Comparison of ENCODE assay signal across 18 cellular contexts in genomic region chr3:96700322-96701315, GRCh38.
A peak's percentile ranks its signal among the peaks of the same experiment; 100 is the strongest.
DNase-seq lines count a peak whose midpoint lies in the region; ATAC-seq, FAIRE-seq and TF ChIP-seq lines count a peak whose summit lies in the region.
"Had no signal": no experiment of that assay in that cellular context is flagged by ENCODE, and none has a peak within 500 bp of the region (broad histone marks: within the 10 kb centered on the region; RNA-seq: fewer than 3 reads in every experiment).

No MANE protein-coding gene starts in this region.

- no peak overlapping the region for H3K4me3 Mint-ChIP-seq in natural killer cell
- H3K4me3 Mint-ChIP-seq: activated CD8-positive, alpha-beta memory T cell treated with anti-CD3 and anti-CD28 coated beads, Interleukin-2, amount 10 ng/mL, durations not matched to agents 7 days and 5 days; effector memory CD8-positive, alpha-beta T cell; IgD-negative memory B cell; stimulated activated naive B cell treated with anti-CD40 and anti-IgM and Interleukin-4, amounts not matched to agents 10 μg/mL and 1 μg/mL and 100 μg/mL, for 72 hours had no signal

- FAIRE-seq in D721Med (lab: Jason Lieb, UNC), result no peak
- FAIRE-seq: bronchial epithelial cell, small intestine had no signal

- H3K27me3 Mint-ChIP-seq in natural killer cell (ENCODE audit: low read depth in 2 of 2), result no peaks in the 10 kb centered on the region
- H3K27me3 Mint-ChIP-seq: activated CD8-positive, alpha-beta memory T cell treated with anti-CD3 and anti-CD28 coated beads, Interleukin-2, amount 10 ng/mL, durations not matched to agents 7 days and 5 days; effector memory CD8-positive, alpha-beta T cell; IgD-negative memory B cell; stimulated activated naive B cell treated with anti-CD40 and anti-IgM and Interleukin-4, amounts not matched to agents 10 μg/mL and 1 μg/mL and 100 μg/mL, for 72 hours had no signal

- no peak overlapping the region for H4K8ac ChIP-seq in mesendoderm (ENCODE audit: low read depth, low read length)

- in situ Hi-C loops in KBM-7 (cut with MboI; ENCODE audit: low pct_unique_long_range_greater_than_20kb, low sequenced_read_pairs) (no loop called here), astrocyte of the cerebellum (cut with HindIII; ENCODE audit: low sequenced_read_pairs) (no loop called here)

- H3K4me3 ChIP-seq in astrocyte of the cerebellum (ENCODE audit: low read depth, low read length) (no peak overlapping the region), mesendoderm (ENCODE audit: low read length) (no peak overlapping the region)

- peaks cover 20% of the 10 kb centered on the region for H3K36me3 Mint-ChIP-seq in natural killer cell
- H3K36me3 Mint-ChIP-seq: activated CD8-positive, alpha-beta memory T cell treated with anti-CD3 and anti-CD28 coated beads, Interleukin-2, amount 10 ng/mL, durations not matched to agents 7 days and 5 days; IgD-negative memory B cell; stimulated activated naive B cell treated with anti-CD40 and anti-IgM and Interleukin-4, amounts not matched to agents 10 μg/mL and 1 μg/mL and 100 μg/mL, for 72 hours had no signal

- no peaks in the 10 kb centered on the region for H3K36me3 ChIP-seq in mesendoderm (ENCODE audit: control insufficient read depth, insufficient read depth, low read length)

- no peak overlapping the region for H2BK120ac ChIP-seq in mesendoderm (ENCODE audit: low read depth, low read length)

- no peak overlapping the region for H3K4me2 ChIP-seq in mesendoderm (ENCODE audit: low read length)

- no peak overlapping the region for H3K23ac ChIP-seq in mesendoderm (ENCODE audit: low read length)

- no peaks in the 10 kb centered on the region for H3K4me1 Mint-ChIP-seq in natural killer cell
- H3K4me1 Mint-ChIP-seq: activated CD8-positive, alpha-beta memory T cell treated with anti-CD3 and anti-CD28 coated beads, Interleukin-2, amount 10 ng/mL, durations not matched to agents 7 days and 5 days; IgD-negative memory B cell; stimulated activated naive B cell treated with anti-CD40 and anti-IgM and Interleukin-4, amounts not matched to agents 10 μg/mL and 1 μg/mL and 100 μg/mL, for 72 hours had no signal

- peak; percentile 20 for TF ChIP-seq CTCF in D721Med (IDR thresholded peaks at IDR 0.05; ENCODE audit: insufficient read depth, missing control alignments)
- TF ChIP-seq CTCF in astrocyte of the cerebellum (IDR thresholded peaks at IDR 0.05; ENCODE audit: low read depth, low read length, missing control alignments), result peak; percentile 23
- TF ChIP-seq CTCF in natural killer cell (IDR thresholded peaks at IDR 0.05), result no peak

- ATAC-seq in HG02885 (IDR thresholded peaks at IDR 0.05; ENCODE audit: poor library complexity, unreplicated experiment) (no peak), natural killer cell (no peak), left cardiac atrium (no peak)
- ATAC-seq: activated CD8-positive, alpha-beta memory T cell treated with anti-CD3 and anti-CD28 coated beads, Interleukin-2, amount 10 ng/mL, durations not matched to agents 7 days and 5 days; effector memory CD8-positive, alpha-beta T cell; stimulated activated naive B cell treated with anti-CD40 and anti-IgM and Interleukin-4, amounts not matched to agents 10 μg/mL and 1 μg/mL and 100 μg/mL, for 72 hours had no signal

- no peaks in the 10 kb centered on the region for H3K79me1 ChIP-seq in mesendoderm (ENCODE audit: low read length)

- H3K18ac ChIP-seq in mesendoderm (ENCODE audit: low read length), result no peak overlapping the region

- H3K27ac Mint-ChIP-seq in natural killer cell, result no peak overlapping the region
- H3K27ac Mint-ChIP-seq: activated CD8-positive, alpha-beta memory T cell treated with anti-CD3 and anti-CD28 coated beads, Interleukin-2, amount 10 ng/mL, durations not matched to agents 7 days and 5 days; effector memory CD8-positive, alpha-beta T cell; IgD-negative memory B cell; stimulated activated naive B cell treated with anti-CD40 and anti-IgM and Interleukin-4, amounts not matched to agents 10 μg/mL and 1 μg/mL and 100 μg/mL, for 72 hours had no signal

- no peak overlapping the region for H4K5ac ChIP-seq in mesendoderm (ENCODE audit: low read length)

- no peak overlapping the region for H3K27ac ChIP-seq in mesendoderm (ENCODE audit: low read depth, low read length)
- H3K27ac ChIP-seq: parathyroid adenoma had no signal

- H3K79me2 ChIP-seq in mesendoderm (ENCODE audit: control insufficient read depth, insufficient read depth, low read length), result no peaks in the 10 kb centered on the region
- H3K79me2 ChIP-seq: parathyroid adenoma had no signal

- no peak overlapping the region for H2AK5ac ChIP-seq in mesendoderm (ENCODE audit: low read length)

- no peak overlapping the region for H2BK15ac ChIP-seq in mesendoderm (replicated peaks; ENCODE audit: low read depth)

- no peak overlapping the region for H3K56ac ChIP-seq in mesendoderm (ENCODE audit: low read length)

- no peak overlapping the region for H2BK5ac ChIP-seq in mesendoderm (ENCODE audit: low read length)

- no peaks in the 10 kb centered on the region for H3K4me1 ChIP-seq in mesendoderm (ENCODE audit: control insufficient read depth, low read depth, low read length)
- H3K4me1 ChIP-seq: parathyroid adenoma had no signal

- H3K9me3 Mint-ChIP-seq in natural killer cell, result peaks cover 14 to 30% of the 10 kb centered on the region in 2 donors

- WGBS in mesendoderm (ENCODE audit: extremely low coverage, insufficient coverage, low lambda C conversion rate), result no CpG with 5 or more reads among the region's 5 CpGs

- no peak overlapping the region for H3K4ac ChIP-seq in mesendoderm (ENCODE audit: low read depth, low read length)

- no peak overlapping the region for H3K9ac ChIP-seq in mesendoderm (ENCODE audit: low read length)
- H3K9ac ChIP-seq: parathyroid adenoma had no signal

- intact Hi-C loops in natural killer cell (cut with micrococcal nuclease) (no loop called here), left cardiac atrium (cut with DNase I) (no loop called here)

- no peaks in the 10 kb centered on the region for H3K27me3 ChIP-seq in mesendoderm (ENCODE audit: insufficient read depth, low read length, poor library complexity)

- DNase-seq in D721Med (ENCODE audit: insufficient read length, low spot score), result no peak
- peak; percentile 2 for DNase-seq in KBM-7
- peak; percentile 13 for DNase-seq in astrocyte of the cerebellum (ENCODE audit: low read depth)
- peak; percentile 67 for DNase-seq in mesendoderm
- no peak for DNase-seq in natural killer cell
- no peak for DNase-seq in left cardiac atrium
- DNase-seq: activated CD4-positive, CD25-positive, alpha-beta regulatory T cell; activated CD8-positive, alpha-beta memory T cell treated with anti-CD3 and anti-CD28 coated beads, Interleukin-2, amount 10 ng/mL, durations not matched to agents 7 days and 5 days; effector memory CD8-positive, alpha-beta T cell; foreskin fibroblast; NCI-H226; small intestine; stimulated activated naive B cell treated with anti-CD40 and anti-IgM and Interleukin-4, amounts not matched to agents 10 μg/mL and 1 μg/mL and 100 μg/mL, for 72 hours; T-helper 1 cell had no signal

Comparison
In these comparisons a context has a peak if more than half of its experiments do, and no peak if none do; other contexts are left out.
1. DNase-seq: peak in KBM-7 (single experiment), astrocyte of the cerebellum (single experiment) and mesendoderm (single experiment); none in D721Med (single experiment), natural killer cell (single experiment) and left cardiac atrium (single experiment).